In the genomic region with DNA sequence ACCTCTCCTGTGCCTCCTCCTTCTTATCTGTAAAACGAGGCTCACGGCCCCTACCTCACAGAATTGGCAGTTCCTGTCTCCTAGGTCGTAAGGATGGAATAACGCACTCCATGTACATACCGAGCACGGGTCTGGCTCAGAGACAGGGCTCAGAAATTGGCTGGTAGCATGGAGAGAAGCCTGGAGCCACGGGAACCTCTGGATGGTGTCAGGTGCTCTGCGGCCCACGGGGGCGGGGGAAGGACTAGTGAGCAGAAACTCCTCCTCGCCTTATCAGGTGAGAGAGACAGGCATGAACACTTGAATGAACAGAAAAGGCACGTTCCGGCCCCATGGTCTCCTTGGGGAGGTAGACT, we compare ENCODE assay signal across 9 cellular contexts. TPM values are rescaled to one million over a fixed set of nuclear protein-coding genes. Genes with fewer than 3 reads are reported as not detected.
DNase-seq lines count a peak whose midpoint lies in the region; ATAC-seq and TF ChIP-seq lines count a peak whose summit lies in the region.
"Had no signal": no experiment of that assay in that cellular context is flagged by ENCODE, and none has a peak within 500 bp of the region (broad histone marks: within the 10 kb centered on the region; RNA-seq: fewer than 3 reads in every experiment).

No MANE protein-coding gene starts in this region.

- peak overlapping the region; percentile 20 to 36 for H3K9ac ChIP-seq in mucosa of rectum (ENCODE audit: low read depth in 1 of 2, low read length in 2 of 2)

- H3K9me3 ChIP-seq in mucosa of rectum (ENCODE audit: control insufficient read depth in 2 of 2, low read length in 2 of 2), result no peaks in the 10 kb centered on the region

- peaks cover 44% of the 10 kb centered on the region for H3K27me3 Mint-ChIP-seq in dendritic cell treated with granulocyte-macrophage colony-stimulating factor and Interleukin-4, amounts not matched to agents 40 ng/mL and 50 ng/mL, for 4 days

- H3K4me3 ChIP-seq in BJ (ENCODE audit: low read depth, low read length) (peak overlapping the region; percentile 33), mucosa of rectum (ENCODE audit: low read length in 2 of 2) (peak overlapping the region; percentile 17 to 77)

- peaks cover 21% of the 10 kb centered on the region for H3K4me1 Mint-ChIP-seq in dendritic cell treated with granulocyte-macrophage colony-stimulating factor and Interleukin-4, amounts not matched to agents 40 ng/mL and 50 ng/mL, for 4 days (ENCODE audit: low read depth)

- peaks cover 10% of the 10 kb centered on the region in 2 donors for H3K4me1 ChIP-seq in mucosa of rectum (ENCODE audit: control insufficient read depth in 2 of 2, insufficient read depth in 2 of 2, low read length in 2 of 2)

- H3K27me3 ChIP-seq in BJ (ENCODE audit: control insufficient read depth, insufficient read depth, low read length) (peaks cover 2% of the 10 kb centered on the region; the same call in 1 of the 2 replicates), mucosa of rectum (ENCODE audit: control insufficient read depth in 2 of 2, insufficient read depth in 2 of 2, low read length in 2 of 2) (no peaks in the 10 kb centered on the region)

- DNase-seq in BJ (ENCODE audit: low read depth) (no peak), NCI-H510A (lab: John Stamatoyannopoulos, UW) (peak; percentile 28), posterior vena cava (ENCODE audit: low spot score) (no peak)

- H3K9me3 Mint-ChIP-seq in dendritic cell treated with granulocyte-macrophage colony-stimulating factor and Interleukin-4, amounts not matched to agents 40 ng/mL and 50 ng/mL, for 4 days, result no peaks in the 10 kb centered on the region

- H3K27ac ChIP-seq in mucosa of rectum (ENCODE audit: low read depth in 2 of 2, low read length in 2 of 2), result no peak overlapping the region

- H3K36me3 ChIP-seq in BJ (ENCODE audit: control insufficient read depth, insufficient read depth, low read length) (no peaks in the 10 kb centered on the region), mucosa of rectum (ENCODE audit: control insufficient read depth in 2 of 2, insufficient read depth in 2 of 2, low read length in 2 of 2) (no peaks in the 10 kb centered on the region)

- CTCF ChIA-PET in BJ (lab: Yijun Ruan, JAX), result interaction anchor here (0.5 to 8.0 kb wide), 29 partner anchors 8 to 807 kb away, joined by 3 to 150 read pairs (median 4); partner anchors contain the start of genes BOD1 and CPEB4

- ATAC-seq in GM21423 (IDR thresholded peaks at IDR 0.05; ENCODE audit: unreplicated experiment), result peak; percentile 32
- ATAC-seq in GM19351 (IDR thresholded peaks at IDR 0.05; ENCODE audit: unreplicated experiment), result no peak
- no peak for ATAC-seq in HG03457 (IDR thresholded peaks at IDR 0.05; ENCODE audit: unreplicated experiment)

- POLR2A ChIA-PET in BJ (lab: Charles Lee), result no interaction called here

- no peak for TF ChIP-seq CTCF in BJ (IDR thresholded peaks at IDR 0.05; ENCODE audit: insufficient read depth, low read depth, low read length)

- peak overlapping the region; percentile 15 for H3K27ac Mint-ChIP-seq in dendritic cell treated with granulocyte-macrophage colony-stimulating factor and Interleukin-4, amounts not matched to agents 40 ng/mL and 50 ng/mL, for 4 days

- peak overlapping the region; percentile 77 for H3K4me3 Mint-ChIP-seq in dendritic cell treated with granulocyte-macrophage colony-stimulating factor and Interleukin-4, amounts not matched to agents 40 ng/mL and 50 ng/mL, for 4 days

- intact Hi-C loops in dendritic cell treated with granulocyte-macrophage colony-stimulating factor and Interleukin-4, amounts not matched to agents 40 ng/mL and 50 ng/mL, for 4 days (cut with micrococcal nuclease), result loop anchor here (1.0 to 5.0 kb wide), 3 partner anchors 339 to 681 kb away; no protein-coding TSS in a partner anchor
- intact Hi-C loops in posterior vena cava (cut with DNase I), result loop anchor here (2.0 to 10.0 kb wide), 4 partner anchors 86 to 355 kb away; partner anchors contain the start of gene CPEB4 (in 1 of the 2)

- no peaks in the 10 kb centered on the region for H3K36me3 Mint-ChIP-seq in dendritic cell treated with granulocyte-macrophage colony-stimulating factor and Interleukin-4, amounts not matched to agents 40 ng/mL and 50 ng/mL, for 4 days (ENCODE audit: low read depth)

RNA-seq across cellular contexts. Expression of gene C5orf47, which starts 15.4 kb away (rescaled TPM):
- not detected in 2 replicates for polyA plus RNA-seq in BJ (2011; rRNA removed)
- not detected in 2 replicates for polyA minus RNA-seq in BJ (2011; rRNA and poly(A)+ RNA removed)
- total RNA-seq in posterior vena cava, result under 1 TPM in 1 of 2 donors, not detected in 1; 0.33 TPM
- total RNA-seq: lung microvascular endothelial cell had no signal
